In the genomic region with DNA sequence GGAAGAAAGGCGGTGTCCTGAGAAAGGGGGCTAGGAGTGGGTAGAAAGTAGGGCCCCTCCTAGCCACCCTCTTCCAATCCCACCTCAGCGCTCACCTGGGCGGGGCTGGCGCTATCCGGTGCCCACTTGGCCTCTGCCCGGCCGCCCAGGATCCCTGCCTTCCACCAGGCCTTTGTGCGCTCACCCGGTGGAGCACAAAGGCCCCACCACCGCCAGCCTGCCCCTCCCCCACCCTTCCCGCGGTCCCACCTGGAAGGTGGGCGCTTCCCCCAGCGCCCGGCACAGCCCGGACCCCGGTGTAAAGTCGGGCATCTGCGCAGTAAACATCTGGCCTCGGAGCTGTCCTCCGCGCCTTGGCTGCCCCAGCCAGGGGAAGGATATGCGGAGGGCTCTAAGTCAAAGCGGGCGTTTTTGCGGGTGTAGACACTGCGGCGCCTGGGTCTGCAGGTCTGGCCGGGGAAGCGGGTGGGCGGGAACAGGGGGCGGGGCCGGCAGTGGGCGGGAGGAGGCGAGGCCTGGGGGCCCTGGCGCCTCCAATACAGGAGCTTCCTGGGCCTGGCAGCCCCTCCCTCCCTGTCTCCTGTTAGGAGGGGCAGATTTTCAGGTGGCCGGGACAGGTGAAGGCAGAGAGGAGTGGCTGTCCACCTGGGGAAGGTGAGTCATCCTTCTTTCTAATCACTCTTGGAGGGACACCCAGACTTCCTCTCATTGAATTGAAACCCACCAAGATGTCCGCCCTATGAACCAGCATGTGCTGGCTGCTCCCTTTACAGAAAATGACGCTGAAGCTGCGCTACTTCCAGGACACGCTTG, we compare ENCODE assay signal across 10 cellular contexts. TPM values are rescaled to one million over a fixed set of nuclear protein-coding genes. Genes with fewer than 3 reads are reported as not detected.
DNase-seq lines count a peak whose midpoint lies in the region; ATAC-seq and TF ChIP-seq lines count a peak whose summit lies in the region.
"Had no signal": no experiment of that assay in that cellular context is flagged by ENCODE, and none has a peak within 500 bp of the region (broad histone marks: within the 10 kb centered on the region; RNA-seq: fewer than 3 reads in every experiment).

No MANE protein-coding gene starts in this region.

- H3K9me3 ChIP-seq in cardiac muscle cell (ENCODE audit: low read depth): no peaks in the 10 kb centered on the region

- H3K27me3 ChIP-seq in cardiac muscle cell: no peaks in the 10 kb centered on the region
- H3K27me3 ChIP-seq in foreskin keratinocyte: no peaks in the 10 kb centered on the region

- intact Hi-C loops in Right ventricle myocardium superior (cut with DNase I): no loop called here

- no peak overlapping the region for H3K27ac Mint-ChIP-seq in mesothelial cell of epicardium
- H3K27ac Mint-ChIP-seq in activated naive CD4-positive, alpha-beta T cell treated with anti-CD3 and anti-CD28 coated beads, Interleukin-2, amount 50 U/mL, for 72 hours: no peak overlapping the region
- H3K27ac Mint-ChIP-seq: activated T-helper 1 cell treated with anti-CD3 and anti-CD28 coated beads, Interleukin-12 subunit alpha, Interleukin-12 subunit beta, Interleukin-2, Interleukin-4 antibody, amounts not matched to agents 30 ng/mL and 10 ng/mL and 1 ng/mL, durations not matched to agents 14 hours and 24 hours and 36 hours had no signal

- H3K9me3 Mint-ChIP-seq in mesothelial cell of epicardium: peaks cover 6% of the 10 kb centered on the region
- peaks cover 0 to 3% of the 10 kb centered on the region in 2 donors for H3K9me3 Mint-ChIP-seq in activated naive CD4-positive, alpha-beta T cell treated with anti-CD3 and anti-CD28 coated beads, Interleukin-2, amount 50 U/mL, for 72 hours
- H3K9me3 Mint-ChIP-seq: activated T-helper 1 cell treated with anti-CD3 and anti-CD28 coated beads, Interleukin-12 subunit alpha, Interleukin-12 subunit beta, Interleukin-2, Interleukin-4 antibody, amounts not matched to agents 30 ng/mL and 10 ng/mL and 1 ng/mL, durations not matched to agents 14 hours and 24 hours and 36 hours had no signal

- H3K36me3 ChIP-seq in cardiac muscle cell: no peaks in the 10 kb centered on the region

- H3K4me1 ChIP-seq in cardiac muscle cell (ENCODE audit: low read depth): peaks cover 2% of the 10 kb centered on the region
- peaks cover 9% of the 10 kb centered on the region for H3K4me1 ChIP-seq in foreskin keratinocyte

- H3K4me3 ChIP-seq in cardiac muscle cell: peak overlapping the region; percentile 67

- TF ChIP-seq CTCF in cardiac muscle cell (IDR thresholded peaks at IDR 0.05; ENCODE audit: low read depth, low read length) (no peak), foreskin keratinocyte (conservative IDR thresholded peaks at IDR 0.05) (no peak), mesothelial cell of epicardium (IDR thresholded peaks at IDR 0.05; ENCODE audit: unreplicated experiment) (no peak)

- DNase-seq in cardiac muscle cell (ENCODE audit: low read depth in 1 of 2, low spot score in 1 of 2): peak; percentile 17 to 63
- DNase-seq in Right ventricle myocardium superior: no peak
- peak; percentile 20 to 32 for DNase-seq in foreskin keratinocyte
- DNase-seq in mesothelial cell of epicardium (ENCODE audit: low spot score in 2 of 2, unreplicated experiment in 2 of 2): peak; percentile 43 to 58
- DNase-seq in activated naive CD4-positive, alpha-beta T cell treated with anti-CD3 and anti-CD28 coated beads, Interleukin-2, amount 50 U/mL, for 72 hours (ENCODE audit: low spot score in 2 of 2): no peak
- no peak for DNase-seq in medulla oblongata (ENCODE audit: extremely low spot score)

- peaks cover 25% of the 10 kb centered on the region for H3K4me1 Mint-ChIP-seq in mesothelial cell of epicardium

- peak overlapping the region; percentile 75 for H3K4me3 Mint-ChIP-seq in mesothelial cell of epicardium
- H3K4me3 Mint-ChIP-seq: activated T-helper 1 cell treated with anti-CD3 and anti-CD28 coated beads, Interleukin-12 subunit alpha, Interleukin-12 subunit beta, Interleukin-2, Interleukin-4 antibody, amounts not matched to agents 30 ng/mL and 10 ng/mL and 1 ng/mL, durations not matched to agents 14 hours and 24 hours and 36 hours had no signal

- peaks cover 6% of the 10 kb centered on the region for H3K27me3 Mint-ChIP-seq in mesothelial cell of epicardium (ENCODE audit: low read depth)

- ATAC-seq in Right ventricle myocardium superior (ENCODE audit: poor library complexity) (no peak), foreskin keratinocyte (peak; percentile 78), HG02610 (IDR thresholded peaks at IDR 0.05; ENCODE audit: unreplicated experiment) (no peak)
- no peak for ATAC-seq in activated CD4-positive, CD25-positive, alpha-beta regulatory T cell treated with anti-CD3 and anti-CD28 coated beads, Interleukin-2, amount 50 U/mL, for 24 hours
- ATAC-seq in activated naive CD4-positive, alpha-beta T cell treated with anti-CD3 and anti-CD28 coated beads, Interleukin-2, amount 50 U/mL, for 72 hours: no peak

- peaks cover 16% of the 10 kb centered on the region for H3K36me3 Mint-ChIP-seq in mesothelial cell of epicardium
- H3K36me3 Mint-ChIP-seq in activated naive CD4-positive, alpha-beta T cell treated with anti-CD3 and anti-CD28 coated beads, Interleukin-2, amount 50 U/mL, for 72 hours: peaks cover 0 to 11% of the 10 kb centered on the region in 2 donors

- H3K27ac ChIP-seq in cardiac muscle cell (no peak overlapping the region), foreskin keratinocyte (no peak overlapping the region)

RNA-seq across cellular contexts. Expression of gene PNLIPRP2, which starts 49.3 kb away (rescaled TPM):
- not detected in 2 replicates for total RNA-seq in cardiac muscle cell
- polyA plus RNA-seq in cardiac muscle cell: not detected in 2 replicates
- not detected for total RNA-seq in Right ventricle myocardium superior
- total RNA-seq in foreskin keratinocyte: not detected in 2 replicates
- not detected in 2 replicates for polyA plus RNA-seq in foreskin keratinocyte
- total RNA-seq in mesothelial cell of epicardium: not detected in 3 replicates
- not detected for total RNA-seq in activated naive CD4-positive, alpha-beta T cell treated with anti-CD3 and anti-CD28 coated beads, Interleukin-2, amount 50 U/mL, for 72 hours
- total RNA-seq: activated T-helper 1 cell treated with anti-CD3 and anti-CD28 coated beads, Interleukin-12 subunit alpha, Interleukin-12 subunit beta, Interleukin-2, Interleukin-4 antibody, amounts not matched to agents 30 ng/mL and 10 ng/mL and 1 ng/mL, durations not matched to agents 14 hours and 24 hours and 36 hours had no signal
- polyA plus RNA-seq: AG04450 had no signal

Comparison
In these comparisons a context has a peak if more than half of its experiments do, and no peak if none do; other contexts are left out.
1. DNase-seq: peak in cardiac muscle cell (2 of 2), foreskin keratinocyte (2 of 2) and mesothelial cell of epicardium (2 of 2); none in Right ventricle myocardium superior (single experiment), activated naive CD4-positive, alpha-beta T cell treated with anti-CD3 and anti-CD28 coated beads, Interleukin-2, amount 50 U/mL, for 72 hours (0 of 2) and medulla oblongata (single experiment).